Comparison of ENCODE assay signal across 20 cellular contexts in the genomic region with DNA sequence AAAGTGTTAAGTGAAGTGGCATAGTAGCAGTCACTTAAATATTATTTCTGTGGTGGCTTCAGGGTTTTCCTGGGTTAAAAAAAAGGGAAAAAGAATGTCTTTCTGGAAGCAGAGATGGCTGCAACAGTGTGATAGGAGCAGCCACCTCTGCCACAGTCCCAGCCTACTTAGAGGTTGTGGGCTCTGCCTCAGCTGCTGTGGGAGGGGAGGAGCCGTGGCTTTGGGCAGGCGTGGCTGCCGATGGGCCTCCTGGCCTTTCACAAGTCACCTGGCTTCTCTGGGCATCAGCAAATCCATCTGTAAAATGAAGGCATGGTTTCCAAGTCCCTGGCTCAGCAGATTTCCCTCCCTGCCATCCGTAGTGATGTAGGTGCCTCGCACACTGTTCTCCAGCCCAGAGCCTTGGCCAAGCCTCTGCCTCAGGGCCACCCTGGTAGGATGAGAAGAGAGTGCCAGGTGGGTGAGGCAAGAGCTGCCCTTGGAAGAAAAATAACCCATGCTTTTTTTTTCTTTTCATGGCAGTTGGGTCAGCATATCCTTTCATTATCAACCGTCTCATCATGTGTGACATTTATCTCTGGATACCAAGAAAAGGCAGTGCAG.
"Had no signal": no experiment of that assay in that cellular context is flagged by ENCODE, and none has a peak within 500 bp of the region (broad histone marks: within the 10 kb centered on the region; RNA-seq: fewer than 3 reads in every experiment).

No MANE protein-coding gene starts in this region.

- H3K9me3 Mint-ChIP-seq: activated CD4-positive, alpha-beta T cell treated with anti-CD3 and anti-CD28 coated beads, Interleukin-2, amount 10 ng/mL, durations not matched to agents 24 days and 14 days; activated naive CD4-positive, alpha-beta T cell treated with anti-CD3 and anti-CD28 coated beads, Interleukin-2, amount 50 U/mL, for 72 hours; activated T-helper 1 cell treated with anti-CD3 and anti-CD28 coated beads, Interleukin-12 subunit alpha, Interleukin-12 subunit beta, Interleukin-2, Interleukin-4 antibody, amounts not matched to agents 30 ng/mL and 10 ng/mL and 1 ng/mL, durations not matched to agents 14 hours and 24 hours and 36 hours; mesothelial cell of epicardium; stimulated activated effector memory CD8-positive, alpha-beta T cell treated with anti-CD3 and anti-CD28 coated beads, Interleukin-12 subunit alpha, Interleukin-12 subunit beta, amount 100 ng/mL, for 72 hours had no signal

- H3K4me3 Mint-ChIP-seq: activated CD4-positive, alpha-beta T cell treated with anti-CD3 and anti-CD28 coated beads, Interleukin-2, amount 10 ng/mL, durations not matched to agents 24 days and 14 days; activated T-helper 1 cell treated with anti-CD3 and anti-CD28 coated beads, Interleukin-12 subunit alpha, Interleukin-12 subunit beta, Interleukin-2, Interleukin-4 antibody, amounts not matched to agents 30 ng/mL and 10 ng/mL and 1 ng/mL, durations not matched to agents 14 hours and 24 hours and 36 hours; brain; mesothelial cell of epicardium; stimulated activated effector memory CD8-positive, alpha-beta T cell treated with anti-CD3 and anti-CD28 coated beads, Interleukin-12 subunit alpha, Interleukin-12 subunit beta, amount 100 ng/mL, for 72 hours had no signal

- H3K4me1 Mint-ChIP-seq: stimulated activated effector memory CD8-positive, alpha-beta T cell treated with anti-CD3 and anti-CD28 coated beads, Interleukin-12 subunit alpha, Interleukin-12 subunit beta, amount 100 ng/mL, for 72 hours had no signal

- H3K4me3 ChIP-seq: right atrium auricular region, smooth muscle cell, thyroid gland had no signal

- H3K27me3 ChIP-seq: right atrium auricular region, thyroid gland had no signal

- H3K27ac ChIP-seq: right atrium auricular region, thyroid gland had no signal

- H3K9me3 ChIP-seq: right atrium auricular region, thyroid gland had no signal

- DNase-seq: activated CD4-positive, alpha-beta T cell treated with anti-CD3 and anti-CD28 coated beads, Interleukin-2, amount 10 ng/mL, durations not matched to agents 24 days and 14 days; activated gamma-delta T cell treated with Interleukin-2 at 50 U/mL for 16 hours; anterior cingulate cortex; central memory CD4-positive, alpha-beta T cell; foreskin melanocyte; hypothalamus; islet precursor cell; stimulated activated CD4-positive, alpha-beta T cell treated with anti-CD3 and anti-CD28 coated beads, Interleukin-4, amount 100 ng/mL, for 24 hours; T-helper 1 cell; T1000; thyroid gland had no signal

- H3K27ac Mint-ChIP-seq: activated CD4-positive, alpha-beta T cell treated with anti-CD3 and anti-CD28 coated beads, Interleukin-2, amount 10 ng/mL, durations not matched to agents 24 days and 14 days; activated naive CD4-positive, alpha-beta T cell treated with anti-CD3 and anti-CD28 coated beads, Interleukin-2, amount 50 U/mL, for 72 hours; activated T-helper 1 cell treated with anti-CD3 and anti-CD28 coated beads, Interleukin-12 subunit alpha, Interleukin-12 subunit beta, Interleukin-2, Interleukin-4 antibody, amounts not matched to agents 30 ng/mL and 10 ng/mL and 1 ng/mL, durations not matched to agents 14 hours and 24 hours and 36 hours; brain; mesothelial cell of epicardium; progenitor cell of endocrine pancreas; stimulated activated effector memory CD8-positive, alpha-beta T cell treated with anti-CD3 and anti-CD28 coated beads, Interleukin-12 subunit alpha, Interleukin-12 subunit beta, amount 100 ng/mL, for 72 hours had no signal

- H3K27me3 Mint-ChIP-seq: activated CD4-positive, alpha-beta T cell treated with anti-CD3 and anti-CD28 coated beads, Interleukin-2, amount 10 ng/mL, durations not matched to agents 24 days and 14 days; brain; progenitor cell of endocrine pancreas had no signal

- ATAC-seq: activated naive CD4-positive, alpha-beta T cell treated with anti-CD3 and anti-CD28 coated beads, Interleukin-2, amount 50 U/mL, for 72 hours; SK-N-SH treated with all-trans-retinoic acid at 6 μM for 48 hours; stimulated activated effector memory CD8-positive, alpha-beta T cell treated with anti-CD3 and anti-CD28 coated beads, Interleukin-12 subunit alpha, Interleukin-12 subunit beta, amount 100 ng/mL, for 72 hours had no signal

- H3K4me2 ChIP-seq: smooth muscle cell had no signal
